10 cellular contexts compared by ENCODE assay signal in genomic region chr12:75481774-75482173, GRCh38. TPM values are rescaled to one million over a fixed set of nuclear protein-coding genes. Genes with fewer than 3 reads are reported as not detected.
A peak's percentile ranks its signal among the peaks of the same experiment; 100 is the strongest.
DNase-seq lines count a peak whose midpoint lies in the region; ATAC-seq and TF ChIP-seq lines count a peak whose summit lies in the region.
"Had no signal": no experiment of that assay in that cellular context is flagged by ENCODE, and none has a peak within 500 bp of the region (broad histone marks: within the 10 kb centered on the region; RNA-seq: fewer than 3 reads in every experiment).

No MANE protein-coding gene starts in this region.

- POLR2A ChIA-PET in CD4-positive, alpha-beta memory T cell (lab: Charles Lee; ENCODE audit: partially characterized antibody): interaction anchor here (1.2 to 14.1 kb wide), 10 partner anchors 12 to 603 kb away, joined by 5 to 204 read pairs (median 21); partner anchors contain the start of genes GLIPR1L2, KRR1, NAP1L1 and PHLDA1

- no peaks in the 10 kb centered on the region for H3K9me2 ChIP-seq in Loucy (replicated peaks; ENCODE audit: low read depth, low read length)

- peak in 3 of 5 donors; percentile 26 to 34 (median 33) for DNase-seq in CD4-positive, alpha-beta memory T cell
- DNase-seq in central memory CD8-positive, alpha-beta T cell (ENCODE audit: low spot score in 2 of 2): no peak
- DNase-seq in activated CD8-positive, alpha-beta memory T cell treated with anti-CD3 and anti-CD28 coated beads, Interleukin-2, amount 50 U/mL, for 48 hours: no peak
- DNase-seq in stimulated activated CD4-positive, alpha-beta T cell treated with anti-CD3 and anti-CD28 coated beads, Interleukin-1b, Interleukin-23, amount 100 ng/mL, for 48 hours: no peak
- DNase-seq: islet precursor cell had no signal

- no peaks in the 10 kb centered on the region for H3K27me3 ChIP-seq in CD4-positive, alpha-beta memory T cell (ENCODE audit: insufficient read depth, low read length)
- no peaks in the 10 kb centered on the region for H3K27me3 ChIP-seq in Loucy (ENCODE audit: insufficient read depth, low read length, poor library complexity, severe bottlenecking)
- H3K27me3 ChIP-seq in neutrophil: no peaks in the 10 kb centered on the region

- H2AFZ ChIP-seq in Loucy (ENCODE audit: low read length): peak overlapping the region; percentile 66

- H3K27ac Mint-ChIP-seq in CD4-positive, alpha-beta memory T cell: peak overlapping the region; percentile 98 to 100 (median 99)
- peak overlapping the region; percentile 95 for H3K27ac Mint-ChIP-seq in central memory CD8-positive, alpha-beta T cell (ENCODE audit: low read depth)

- peak overlapping the region; percentile 92 to 99 (median 97) for H3K4me3 Mint-ChIP-seq in CD4-positive, alpha-beta memory T cell
- H3K4me3 Mint-ChIP-seq in central memory CD8-positive, alpha-beta T cell: peak overlapping the region; percentile 72

- H3K4me1 ChIP-seq in CD4-positive, alpha-beta memory T cell (ENCODE audit: insufficient read depth, low read length): peaks cover 89% of the 10 kb centered on the region
- peaks cover 34% of the 10 kb centered on the region for H3K4me1 ChIP-seq in Loucy (ENCODE audit: insufficient read depth, low read length, poor library complexity, severe bottlenecking)
- H3K4me1 ChIP-seq in neutrophil (ENCODE audit: control insufficient read depth in 1 of 2, insufficient read depth in 1 of 2, low read depth in 1 of 2, low read length in 1 of 2): peaks cover 76 to 83% of the 10 kb centered on the region in 2 experiments

- peaks cover 4% of the 10 kb centered on the region for H3K36me3 ChIP-seq in CD4-positive, alpha-beta memory T cell (ENCODE audit: insufficient read depth, low read length)
- H3K36me3 ChIP-seq in Loucy (ENCODE audit: insufficient read depth, low read length): no peaks in the 10 kb centered on the region
- peaks cover 38% of the 10 kb centered on the region for H3K36me3 ChIP-seq in neutrophil

- intact Hi-C loops in CD4-positive, alpha-beta memory T cell (cut with micrococcal nuclease): loop anchor here (2.0 kb wide), 3 partner anchors 17 to 549 kb away; partner anchors contain the start of gene PHLDA1

- H3K27ac ChIP-seq in CD4-positive, alpha-beta memory T cell (ENCODE audit: low read depth, low read length): peak overlapping the region; percentile 72
- H3K27ac ChIP-seq in neutrophil: peak overlapping the region; percentile 94
- H3K27ac ChIP-seq: SK-N-MC had no signal

- H4K20me1 ChIP-seq in Loucy (ENCODE audit: insufficient read depth, low read length, poor library complexity, severe bottlenecking): no peaks in the 10 kb centered on the region

- H3K79me2 ChIP-seq in Loucy (ENCODE audit: insufficient read depth, low read length): no peaks in the 10 kb centered on the region

- no peak for ATAC-seq in central memory CD8-positive, alpha-beta T cell (replicated peaks; ENCODE audit: extremely low read depth, poor library complexity, severe bottlenecking)
- ATAC-seq in HG03135 (IDR thresholded peaks at IDR 0.05; ENCODE audit: unreplicated experiment): no peak
- ATAC-seq in GM18870 (IDR thresholded peaks at IDR 0.05; ENCODE audit: unreplicated experiment): no peak

- peaks cover 0 to 2% of the 10 kb centered on the region in 2 donors for H3K27me3 Mint-ChIP-seq in CD4-positive, alpha-beta memory T cell
- H3K27me3 Mint-ChIP-seq in central memory CD8-positive, alpha-beta T cell: no peaks in the 10 kb centered on the region

- H3K4me1 Mint-ChIP-seq in CD4-positive, alpha-beta memory T cell: peaks cover 68 to 88% (median 79%) of the 10 kb centered on the region in 4 donors
- peaks cover 65% of the 10 kb centered on the region for H3K4me1 Mint-ChIP-seq in central memory CD8-positive, alpha-beta T cell

- CTCF ChIA-PET in CD4-positive, alpha-beta memory T cell (lab: Charles Lee; ENCODE audit: partially characterized antibody): interaction anchor here (0.7 to 11.2 kb wide), 11 partner anchors 19 to 556 kb away, joined by 3 to 158 read pairs (median 13); partner anchors contain the start of genes GLIPR1L2 and KRR1

- H3K9me3 Mint-ChIP-seq in CD4-positive, alpha-beta memory T cell: peaks cover 0 to 2% (median 0%) of the 10 kb centered on the region in 8 donors
- no peaks in the 10 kb centered on the region for H3K9me3 Mint-ChIP-seq in central memory CD8-positive, alpha-beta T cell

- no peaks in the 10 kb centered on the region for H3K9me3 ChIP-seq in CD4-positive, alpha-beta memory T cell (ENCODE audit: control insufficient read depth in 1 of 2, low read length in 2 of 2)
- H3K9me3 ChIP-seq in Loucy (ENCODE audit: insufficient read depth, low read depth, low read length) (no peaks in the 10 kb centered on the region), neutrophil (no peaks in the 10 kb centered on the region)

- H3K4me3 ChIP-seq in CD4-positive, alpha-beta memory T cell (ENCODE audit: low read length in 2 of 2): peak overlapping the region; percentile 74 to 84
- no peak overlapping the region for H3K4me3 ChIP-seq in Loucy (ENCODE audit: low read length, poor library complexity, severe bottlenecking)
- H3K4me3 ChIP-seq in neutrophil (ENCODE audit: low read depth in 1 of 2, low read length in 1 of 2): peak overlapping the region; percentile 75 to 84

- H3K36me3 Mint-ChIP-seq in CD4-positive, alpha-beta memory T cell: peaks cover 33 to 42% of the 10 kb centered on the region in 2 donors
- peaks cover 50% of the 10 kb centered on the region for H3K36me3 Mint-ChIP-seq in central memory CD8-positive, alpha-beta T cell (ENCODE audit: insufficient read depth)

- no peaks in the 10 kb centered on the region for H3F3A ChIP-seq in Loucy (ENCODE audit: low read depth)

- TF ChIP-seq CTCF in Loucy (conservative IDR thresholded peaks at IDR 0.05; ENCODE audit: low read length) (no peak), neutrophil (IDR thresholded peaks at IDR 0.05) (no peak)

- H3K9ac ChIP-seq in Loucy (ENCODE audit: low read depth, low read length, poor library complexity, severe bottlenecking): no peak overlapping the region

- H3K4me2 ChIP-seq in Loucy (ENCODE audit: low read depth, low read length, poor library complexity, severe bottlenecking): peak overlapping the region; percentile 74

RNA-seq across cellular contexts. Expression of gene GLIPR1, which starts 1.2 kb away (rescaled TPM):
- 10 to 100 TPM; 96.1 to 99.8 TPM for total RNA-seq in CD4-positive, alpha-beta memory T cell
- polyA plus RNA-seq in CD4-positive, alpha-beta memory T cell: 100 to 1,000 TPM; 159 to 222 TPM

RNA-seq across cellular contexts. Expression of gene KRR1, which starts 29.6 kb away (rescaled TPM):
- total RNA-seq in CD4-positive, alpha-beta memory T cell: 10 to 100 TPM; 60.7 to 65.0 TPM
- 10 to 100 TPM; 51.2 to 66.1 TPM for polyA plus RNA-seq in CD4-positive, alpha-beta memory T cell

Comparison
In these comparisons a context has a peak if more than half of its experiments do, and no peak if none do; other contexts are left out.
1. DNase-seq: peak in CD4-positive, alpha-beta memory T cell (3 of 5); none in central memory CD8-positive, alpha-beta T cell (0 of 2), activated CD8-positive, alpha-beta memory T cell treated with anti-CD3 and anti-CD28 coated beads, Interleukin-2, amount 50 U/mL, for 48 hours (single experiment) and stimulated activated CD4-positive, alpha-beta T cell treated with anti-CD3 and anti-CD28 coated beads, Interleukin-1b, Interleukin-23, amount 100 ng/mL, for 48 hours (single experiment).